In the genomic region with DNA sequence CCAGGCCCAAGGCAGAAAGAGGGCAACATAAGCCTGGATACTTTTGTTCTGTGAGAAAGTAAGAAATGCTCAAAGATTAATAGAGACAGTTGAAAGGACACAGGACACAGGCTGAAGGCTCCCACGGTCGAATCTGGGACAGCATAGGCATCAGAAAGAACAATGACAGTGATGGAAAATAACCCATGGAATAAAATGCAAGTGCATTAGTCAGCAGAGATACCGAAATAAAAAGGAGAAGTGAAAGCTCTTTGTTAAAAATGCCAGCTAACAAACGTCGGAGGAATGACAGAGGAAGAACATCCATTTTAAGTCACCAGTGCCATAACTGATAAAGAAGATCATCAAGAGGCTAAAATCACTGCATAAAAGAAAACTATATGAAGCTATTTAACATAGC, we compare ENCODE assay signal across 14 cellular contexts. TPM values are rescaled to one million over a fixed set of nuclear protein-coding genes. Genes with fewer than 3 reads are reported as not detected.
DNase-seq lines count a peak whose midpoint lies in the region; ATAC-seq, FAIRE-seq and TF ChIP-seq lines count a peak whose summit lies in the region.
"Had no signal": no experiment of that assay in that cellular context is flagged by ENCODE, and none has a peak within 500 bp of the region (broad histone marks: within the 10 kb centered on the region; RNA-seq: fewer than 3 reads in every experiment).

No MANE protein-coding gene starts in this region.

- no peak for TF ChIP-seq POLR2A in NB4 (IDR thresholded peaks at IDR 0.05; ENCODE audit: extremely low read depth, insufficient read length)
- TF ChIP-seq POLR2A in GM12878 (IDR thresholded peaks at IDR 0.05; ENCODE audit: low read depth, low read length): no peak
- TF ChIP-seq POLR2A in spleen (IDR thresholded peaks at IDR 0.05): no peak

- no peaks in the 10 kb centered on the region for H3K9me3 ChIP-seq in GM12878 (replicated peaks; ENCODE audit: control insufficient read depth, insufficient read depth, low read length)
- no peaks in the 10 kb centered on the region for H3K9me3 ChIP-seq in spleen
- H3K9me3 ChIP-seq: thoracic aorta had no signal

- SMC1A ChIA-PET in GM12878 (lab: Charles Lee; ENCODE audit: uncharacterized antibody, unreplicated experiment): interaction anchor here (0.6 to 1.6 kb wide), 9 partner anchors 25 to 451 kb away, joined by 3 to 5 read pairs (median 3); a partner anchor contains a TSS

- peak overlapping the region; percentile 71 for H2AFZ ChIP-seq in GM12878 (ENCODE audit: control insufficient read depth, low read depth, low read length)

- RAD21 ChIA-PET in GM12878 (lab: Charles Lee; ENCODE audit: unreplicated experiment): interaction anchor here (0.9 to 1.9 kb wide), 9 partner anchors 12 to 188 kb away, joined by 3 to 7 read pairs (median 3); a partner anchor contains a TSS

- H3K4me2 ChIP-seq in GM12878 (ENCODE audit: control insufficient read depth, insufficient read depth): no peak overlapping the region

- WGBS in GM12878 (ENCODE audit: insufficient coverage, insufficient replicate concordance, low lambda C conversion rate, missing lambda C conversion rate): under 1% methylated on average over 5 of the region's 5 CpGs
- WGBS in spleen, 5 donors: 25 to 40% (median 31%) methylated on average over 5 of the region's 5 CpGs

- peak; percentile 43 for DNase-seq in GM20000 (ENCODE audit: low spot score)
- DNase-seq in NB4 (ENCODE audit: low read depth): peak; percentile 71
- DNase-seq in GM12878 (ENCODE audit: low read depth, low spot score): peak; percentile 42
- no peak for DNase-seq in spleen
- no peak for DNase-seq in stimulated activated CD4-positive, alpha-beta T cell treated with anti-CD3 and anti-CD28 coated beads, Interleukin-2, amount 100 ng/mL, for 48 hours
- DNase-seq in NCI-H187 (lab: John Stamatoyannopoulos, UW): no peak
- DNase-seq in AG20443 (ENCODE audit: low spot score): no peak
- DNase-seq: activated gamma-delta T cell, DMS153, KG1, NCI-H2171 treated with DMSO at 0.1 percent for 48 hours had no signal

- peak; percentile 83 for ATAC-seq in GM12878
- ATAC-seq: activated CD4-positive, CD25-positive, alpha-beta regulatory T cell treated with anti-CD3 and anti-CD28 coated beads, Interleukin-2, amount 50 U/mL, for 24 hours had no signal

- no peak for FAIRE-seq in GM12878 (lab: Jason Lieb, UNC)

- H3K27me3 ChIP-seq in GM12878 (replicated peaks in 1 of 2; ENCODE audit: control insufficient read depth in 2 of 2, insufficient read depth in 2 of 2, low read length in 1 of 2): no peaks in the 10 kb centered on the region
- no peaks in the 10 kb centered on the region for H3K27me3 ChIP-seq in spleen (replicated peaks in 1 of 7)

- H3K4me3 ChIP-seq in NB4 (ENCODE audit: low read depth, low read length) (no peak overlapping the region), GM12878 (no peak overlapping the region), spleen (no peak overlapping the region)
- H3K4me3 ChIP-seq: thoracic aorta had no signal

- H3K4me1 ChIP-seq in GM12878 (ENCODE audit: control insufficient read depth, insufficient read depth, low read length) (peaks cover 9% of the 10 kb centered on the region), spleen (peaks cover 0 to 16% (median 9%) of the 10 kb centered on the region in 6 donors)

- peak in 1 of 2 experiments; percentile 41; a peak in 1 of 4 replicates for TF ChIP-seq EP300 in GM12878 (IDR thresholded peaks at IDR 0.05; ENCODE audit: borderline replicate concordance in 1 of 2, control insufficient read depth in 1 of 2, low read depth in 2 of 2, low read length in 2 of 2)

- TF ChIP-seq CTCF in GM20000 (IDR thresholded peaks at IDR 0.05; ENCODE audit: extremely low read depth, missing control alignments): no peak
- TF ChIP-seq CTCF in NB4 (IDR thresholded peaks at IDR 0.05; ENCODE audit: low read depth, low read length): no peak
- TF ChIP-seq CTCF in GM12878 (IDR thresholded peaks at IDR 0.05 in 2 of 3, conservative IDR thresholded peaks at IDR 0.05 in 1 of 3; ENCODE audit: control insufficient read depth in 2 of 3, extremely low read depth in 1 of 3, insufficient read depth in 1 of 3, low read depth in 3 of 3, low read length in 3 of 3): no peak
- no peak for TF ChIP-seq CTCF in spleen (IDR thresholded peaks at IDR 0.05 in 8 of 11, conservative IDR thresholded peaks at IDR 0.05 in 3 of 11)

- H3K27ac ChIP-seq in GM12878 (ENCODE audit: control insufficient read depth, insufficient read depth) (peak overlapping the region; percentile 74), spleen (peak overlapping the region in 5 of 8 donors; percentile 12 to 61 (median 56))
- H3K27ac ChIP-seq: RWPE1 had no signal

- H3K9ac ChIP-seq in GM12878 (ENCODE audit: control insufficient read depth, insufficient read depth, low read length): peak overlapping the region; percentile 51; the same call in 1 of the 2 replicates

- H3K36me3 ChIP-seq in GM12878 (ENCODE audit: control insufficient read depth in 2 of 2, insufficient read depth in 2 of 2, low read length in 1 of 2): peaks cover 3 to 13% of the 10 kb centered on the region in 2 experiments
- H3K36me3 ChIP-seq in spleen: peaks cover 0 to 80% (median 72%) of the 10 kb centered on the region in 6 donors

- TF ChIP-seq RAD21 in GM12878 (IDR thresholded peaks at IDR 0.05; ENCODE audit: insufficient read depth, low read depth, low read length): no peak

- no peaks in the 10 kb centered on the region for H4K20me1 ChIP-seq in GM12878 (ENCODE audit: control insufficient read depth, insufficient read depth)

- in situ Hi-C loops in GM12878 (cut with MboI): no loop called here

- intact Hi-C loops in GM12878 (cut with micrococcal nuclease; ENCODE audit: unreplicated experiment): no loop called here
- intact Hi-C loops in spleen (cut with DNase I; ENCODE audit: low total_unique reads): no loop called here

- H3K79me2 ChIP-seq in GM12878 (ENCODE audit: control insufficient read depth, insufficient read depth, low read length): no peaks in the 10 kb centered on the region

- CTCF ChIA-PET in GM12878 (lab: Yijun Ruan, JAX): interaction anchor here (0.9 to 2.0 kb wide), 4 partner anchors 13 to 188 kb away, joined by 3 to 7 read pairs (median 4); no protein-coding TSS in a partner anchor

- POLR2A ChIA-PET in GM12878 (lab: Charles Lee): interaction anchor here (1.3 to 4.2 kb wide), 3 partner anchors 13 to 41 kb away, joined by 4 to 15 read pairs (median 6); a partner anchor contains a TSS

- no TSS peak for BruUV-seq in GM12878 (replicated peaks; lab: Mats Ljungman, UMichigan)

TF ChIP-seq in GM12878, 131 proteins besides CTCF, POLR2A, EP300 and RAD21 (continues in another document):
- TF ChIP-seq TCF12 (IDR thresholded peaks at IDR 0.05; ENCODE audit: low read depth, low read length) (no peak), TCF7 (IDR thresholded peaks at IDR 0.05; ENCODE audit: borderline replicate concordance) (no peak), TAF1 (IDR thresholded peaks at IDR 0.05; ENCODE audit: borderline replicate concordance, low read depth, low read length) (peak; percentile 34; the same call in 1 of the 2 replicates), MTA2 (IDR thresholded peaks at IDR 0.05; ENCODE audit: low read depth) (peak; percentile 31; the same call in 1 of the 2 replicates), NFIC (IDR thresholded peaks at IDR 0.05; ENCODE audit: low read depth, low read length) (peak; percentile 47; the same call in 1 of the 2 replicates), YY1 (IDR thresholded peaks at IDR 0.05; ENCODE audit: low read depth, low read length) (peak; percentile 58; the same call in 1 of the 2 replicates), CBFB (IDR thresholded peaks at IDR 0.05; ENCODE audit: low read depth) (no peak)

RNA-seq across cellular contexts. Expression of a gene that starts 19.7 kb away (rescaled TPM):
- total RNA-seq in GM12878 (2013; cell fraction: nucleolus; rRNA removed): 49.7 and 55.0 TPM in 2 replicates
- total RNA-seq in GM12878 (2014; rRNA removed) (6.3 and 6.7 TPM in 2 replicates), GM12878 (2014; rRNA removed; fragmentation: Illumina TruSeq; extraction: Trizol) (5.9 and 6.5 TPM in 2 replicates), GM12878 (2021) (5.9 and 6.7 TPM in 2 replicates), spleen (10 to 100 TPM in 4 of 7 donors, 1 to 10 TPM in 3; 5.4 to 15.7 (median 10.7) TPM)
- polyA plus RNA-seq in GM12878 (2011; ENCODE audit: low read depth): 1.2 TPM
- polyA plus RNA-seq in GM12878 (2011; rRNA removed) (6.8 and 8.5 TPM in 2 replicates), GM12878 (2014; fragmentation: Illumina TruSeq; extraction: Trizol) (8.1 and 8.5 TPM in 2 replicates), GM12878 (2014; fragmentation: Nextera tagmentation; extraction: Ambion mirVana) (under 1 TPM in 1 of 2 experiments, not detected in 1; 0.68 TPM), GM12878 (2014; rRNA removed) (7.3 and 9.1 TPM in 2 replicates), GM12878 (2016; fragmentation: Nextera tagmentation; extraction: Ambion mirVana) (1 to 10 TPM; 2.3 TPM), spleen (1 to 10 TPM; 2.6 to 5.8 (median 5.4) TPM)
- 4.9 and 6.9 TPM in 2 replicates for polyA plus RNA-seq in GM12878 (2011; cell fraction: cytosol; rRNA removed)
- 32.5 and 33.6 TPM in 2 replicates for polyA plus RNA-seq in GM12878 (2011; cell fraction: nucleus; rRNA removed)
- polyA plus RNA-seq in GM12878 (2012): 4.4 and 6.0 TPM in 2 replicates
- 8.0 and 8.2 TPM in 2 replicates for polyA minus RNA-seq in GM12878 (2011; rRNA and poly(A)+ RNA removed)
- polyA minus RNA-seq in GM12878 (2011; cell fraction: cytosol; rRNA and poly(A)+ RNA removed): 1.7 and 3.3 TPM in 2 replicates
- 6.5 and 9.9 TPM in 2 replicates for polyA minus RNA-seq in GM12878 (2011; cell fraction: nucleus; rRNA and poly(A)+ RNA removed)

RNA-seq across cellular contexts. Expression of a gene that starts 26.6 kb away (rescaled TPM):
- 64.1 and 66.3 TPM in 2 replicates for total RNA-seq in GM12878 (2013; cell fraction: nucleolus; rRNA removed)
- 96.9 and 117 TPM in 2 replicates for total RNA-seq in GM12878 (2014; rRNA removed)
- total RNA-seq in GM12878 (2014; rRNA removed; fragmentation: Illumina TruSeq; extraction: Trizol): 43.4 and 48.2 TPM in 2 replicates
- 91.7 and 99.9 TPM in 2 replicates for total RNA-seq in GM12878 (2021)
- polyA plus RNA-seq in GM12878 (2011; ENCODE audit: low read depth): 68.9 TPM
- polyA plus RNA-seq in GM12878 (2011; rRNA removed): 52.3 and 110 TPM in 2 replicates
- polyA plus RNA-seq in GM12878 (2011; cell fraction: cytosol; rRNA removed): 97.2 and 105 TPM in 2 replicates
- polyA plus RNA-seq in GM12878 (2011; cell fraction: nucleus; rRNA removed): 176 and 190 TPM in 2 replicates
- polyA plus RNA-seq in GM12878 (2012): 92.4 and 93.2 TPM in 2 replicates
- polyA plus RNA-seq in GM12878 (2014; fragmentation: Illumina TruSeq; extraction: Trizol): 67.7 and 81.5 TPM in 2 replicates
- 10 to 100 TPM; 12.7 to 18.8 TPM for polyA plus RNA-seq in GM12878 (2014; fragmentation: Nextera tagmentation; extraction: Ambion mirVana)
- polyA plus RNA-seq in GM12878 (2014; rRNA removed): 73.6 and 82.1 TPM in 2 replicates
- polyA plus RNA-seq in GM12878 (2016; fragmentation: Nextera tagmentation; extraction: Ambion mirVana): 10 to 100 TPM; 71.3 to 74.1 TPM
- 135 and 166 TPM in 2 replicates for polyA minus RNA-seq in GM12878 (2011; rRNA and poly(A)+ RNA removed)
- polyA minus RNA-seq in GM12878 (2011; cell fraction: cytosol; rRNA and poly(A)+ RNA removed): 47.8 and 49.1 TPM in 2 replicates
- 30.5 and 46.2 TPM in 2 replicates for polyA minus RNA-seq in GM12878 (2011; cell fraction: nucleus; rRNA and poly(A)+ RNA removed)
- 10 to 100 TPM; 61.1 to 75.6 (median 71.6) TPM for total RNA-seq in spleen
- 10 to 100 TPM; 20.4 to 42.3 (median 28.6) TPM for polyA plus RNA-seq in spleen

Comparison
In these comparisons a context has a peak if more than half of its experiments do, and no peak if none do; other contexts are left out.
1. DNase-seq: peak in GM20000 (single experiment), NB4 (single experiment) and GM12878 (single experiment); none in spleen (single experiment), stimulated activated CD4-positive, alpha-beta T cell treated with anti-CD3 and anti-CD28 coated beads, Interleukin-2, amount 100 ng/mL, for 48 hours (0 of 2), NCI-H187 (0 of 2) and AG20443 (single experiment).